Comparison of ENCODE assay signal across 8 cellular contexts in the genomic region with DNA sequence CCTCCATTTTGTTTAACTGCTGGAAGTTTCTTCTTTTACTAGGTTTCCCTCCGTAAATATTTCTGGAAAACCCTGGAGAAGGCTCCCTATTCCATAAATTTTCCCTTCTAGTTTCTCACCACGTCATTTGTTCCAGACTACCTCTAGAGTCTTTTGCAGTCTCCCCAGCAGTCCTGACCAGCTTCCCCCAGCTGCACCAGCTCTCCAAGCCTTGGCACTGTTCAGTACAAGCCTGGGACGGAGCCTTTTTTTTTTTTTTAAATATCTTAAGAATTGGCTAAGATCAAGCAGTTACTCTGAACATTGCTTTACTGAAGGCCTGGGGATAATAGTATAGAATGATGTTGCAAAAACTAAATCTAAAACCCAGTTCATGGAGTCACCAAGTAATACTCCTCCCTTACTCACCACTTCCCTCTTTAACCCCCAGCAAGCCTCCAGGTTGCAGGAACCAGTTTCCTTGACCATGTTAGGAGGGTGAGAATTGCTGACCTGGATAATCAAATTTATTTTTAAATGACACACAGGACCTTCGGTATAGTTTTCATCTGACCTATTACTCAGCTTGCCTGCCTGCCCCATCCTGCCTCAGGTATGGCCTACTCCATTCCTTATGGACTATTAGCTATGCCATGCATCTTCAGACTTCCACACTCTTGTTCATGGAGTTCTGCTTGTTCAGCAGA. TPM values are rescaled to one million over a fixed set of nuclear protein-coding genes. Genes with fewer than 3 reads are reported as not detected.
DNase-seq lines count a peak whose midpoint lies in the region; ATAC-seq and TF ChIP-seq lines count a peak whose summit lies in the region.

No MANE protein-coding gene starts in this region.

- no peaks in the 10 kb centered on the region for H3K9me3 ChIP-seq in endocrine pancreas (ENCODE audit: control insufficient read depth, low read length)

- peaks cover 12% of the 10 kb centered on the region for H3K4me1 ChIP-seq in ACC112 (ENCODE audit: control insufficient read depth, insufficient read depth, low read length, unreplicated experiment)
- no peaks in the 10 kb centered on the region for H3K4me1 ChIP-seq in endocrine pancreas (ENCODE audit: control insufficient read depth, insufficient read depth, low read length)

- peak overlapping the region; percentile 85 for H3K4me3 ChIP-seq in ACC112 (ENCODE audit: low read depth, low read length)
- H3K4me3 ChIP-seq in endocrine pancreas (ENCODE audit: control insufficient read depth, insufficient read depth, low read length): peak overlapping the region; percentile 62

- no peak for TF ChIP-seq CTCF in osteocyte (IDR thresholded peaks at IDR 0.05)

- H3K79me2 ChIP-seq in ACC112 (ENCODE audit: control insufficient read depth, insufficient read depth, low read length, unreplicated experiment): peaks cover 18% of the 10 kb centered on the region

- H3K27ac ChIP-seq in ACC112 (ENCODE audit: low read depth, low read length): peak overlapping the region; percentile 85

- H3K9me3 Mint-ChIP-seq in osteocyte (ENCODE audit: unreplicated experiment): no peaks in the 10 kb centered on the region

- H3K27ac Mint-ChIP-seq in osteocyte (ENCODE audit: unreplicated experiment): peak overlapping the region; percentile 86

- peak; percentile 57 for DNase-seq in NOMO-1 treated with DMSO at 0.1 percent for 48 hours (lab: John Stamatoyannopoulos, UW; ENCODE audit: unreplicated experiment)
- no peak for DNase-seq in osteocyte (ENCODE audit: extremely low spot score, unreplicated experiment)
- DNase-seq in mesenteric fat pad (ENCODE audit: low spot score): no peak
- no peak for DNase-seq in UCSD-AML1 (lab: John Stamatoyannopoulos, UW; ENCODE audit: unreplicated experiment)
- no peak for DNase-seq in NCI-H187 (lab: John Stamatoyannopoulos, UW)

- H3K36me3 Mint-ChIP-seq in osteocyte (ENCODE audit: unreplicated experiment): no peaks in the 10 kb centered on the region

- H3K27me3 Mint-ChIP-seq in osteocyte (ENCODE audit: unreplicated experiment): peaks cover 17% of the 10 kb centered on the region

- peak overlapping the region; percentile 38 for H3K9ac ChIP-seq in endocrine pancreas (ENCODE audit: control insufficient read depth, insufficient read depth, low read length)

- peak overlapping the region; percentile 8 for H3K4me3 Mint-ChIP-seq in osteocyte (ENCODE audit: unreplicated experiment)

- peaks cover 31% of the 10 kb centered on the region for H3K36me3 ChIP-seq in ACC112 (ENCODE audit: insufficient read depth, low read length)
- H3K36me3 ChIP-seq in endocrine pancreas (ENCODE audit: control insufficient read depth, insufficient read depth, low read length): no peaks in the 10 kb centered on the region

- ATAC-seq in GM19452 (IDR thresholded peaks at IDR 0.05; ENCODE audit: unreplicated experiment): peak; percentile 38

- H2AFZ ChIP-seq in ACC112 (ENCODE audit: low read length, unreplicated experiment): peak overlapping the region; percentile 99

- H3K27me3 ChIP-seq in ACC112 (ENCODE audit: insufficient read depth, low read length): no peaks in the 10 kb centered on the region
- no peaks in the 10 kb centered on the region for H3K27me3 ChIP-seq in endocrine pancreas (ENCODE audit: control insufficient read depth, insufficient read depth, low read length)

- peaks cover 6% of the 10 kb centered on the region for H3K4me1 Mint-ChIP-seq in osteocyte (ENCODE audit: unreplicated experiment)

RNA-seq across cellular contexts. Expression of gene RTP4, which starts 0.7 kb away (rescaled TPM):
- total RNA-seq in osteocyte (0.21 TPM in 1 of 2 replicates, not detected in the other), mesenteric fat pad (1.6 TPM)
